7 cellular contexts compared by ENCODE assay signal in the genomic region with DNA sequence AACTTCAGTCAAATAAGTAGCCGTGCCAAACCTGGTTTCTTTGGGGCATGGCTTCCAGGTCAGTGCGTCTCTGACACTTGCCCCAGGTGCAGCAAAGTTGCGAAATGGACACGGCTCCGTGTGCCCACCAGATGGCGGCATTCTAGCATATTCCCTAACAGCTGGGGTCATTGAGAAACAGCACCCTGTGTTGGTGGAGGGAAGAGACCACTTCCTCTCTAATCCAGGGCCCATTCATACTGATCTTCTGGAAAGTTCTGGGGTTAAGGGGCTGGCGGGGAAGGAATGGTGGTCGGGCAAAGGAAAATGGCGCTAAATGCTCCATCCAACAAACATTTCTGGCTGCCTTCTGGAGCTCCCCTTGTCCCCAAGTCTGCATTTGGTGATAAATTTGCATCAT.
DNase-seq lines count a peak whose midpoint lies in the region; ATAC-seq and TF ChIP-seq lines count a peak whose summit lies in the region.

No MANE protein-coding gene starts in this region.

- POLR2A ChIA-PET in activated B cell treated with CpG ODN at 0.5 μM for 24 hours (lab: Charles Lee) = no interaction called here

- H3K4me1 ChIP-seq in liver (ENCODE audit: control insufficient read depth in 4 of 4, insufficient read depth in 4 of 4, low read length in 3 of 4) = peaks cover 0 to 3% (median 0%) of the 10 kb centered on the region in 4 donors

- H3K9me3 ChIP-seq in liver (ENCODE audit: control insufficient read depth in 4 of 4, low read length in 3 of 4) = no peaks in the 10 kb centered on the region

- no peaks in the 10 kb centered on the region for H3K36me3 ChIP-seq in liver (ENCODE audit: control insufficient read depth in 4 of 4, insufficient read depth in 3 of 4, low read depth in 1 of 4, low read length in 3 of 4)

- H3K9ac ChIP-seq in liver (ENCODE audit: low read depth in 1 of 2, low read length in 2 of 2) = no peak overlapping the region

- no peak for ATAC-seq in activated B cell treated with CpG ODN at 0.5 μM for 24 hours (ENCODE audit: low read depth)

- no peaks in the 10 kb centered on the region for H3K27me3 Mint-ChIP-seq in activated B cell treated with CpG ODN at 0.5 μM for 24 hours

- peak; percentile 72 for TF ChIP-seq CTCF in GM12865 (IDR thresholded peaks at IDR 0.05; ENCODE audit: insufficient read depth, low read depth, low read length, missing control alignments)
- TF ChIP-seq CTCF in activated B cell treated with CpG ODN at 0.5 μM for 24 hours (IDR thresholded peaks at IDR 0.05) = no peak
- TF ChIP-seq CTCF in choroid plexus epithelial cell (conservative IDR thresholded peaks at IDR 0.05; ENCODE audit: low read depth, low read length) = peak; percentile 92
- peak; percentile 85 for TF ChIP-seq CTCF in liver (IDR thresholded peaks at IDR 0.05; ENCODE audit: low read depth, low read length, missing input control)

- intact Hi-C loops in activated B cell treated with CpG ODN at 0.5 μM for 24 hours (cut with micrococcal nuclease) = loop anchor here (1.0 to 2.0 kb wide), 2 partner anchors 137 to 341 kb away; no protein-coding TSS in a partner anchor

- WGBS in liver = 23% methylated on average over 9 of the region's 9 CpGs

- no peak overlapping the region for H3K4me3 Mint-ChIP-seq in activated B cell treated with CpG ODN at 0.5 μM for 24 hours

- no peaks in the 10 kb centered on the region for H3K27me3 ChIP-seq in liver (ENCODE audit: control insufficient read depth in 4 of 4, insufficient read depth in 4 of 4, low read length in 3 of 4)

- H3K4me3 ChIP-seq in GM12865 (ENCODE audit: low read depth, low read length) (no peak overlapping the region), choroid plexus epithelial cell (ENCODE audit: low read depth, low read length) (no peak overlapping the region), liver (ENCODE audit: low read depth in 1 of 3, low read length in 3 of 3) (no peak overlapping the region)

- no peaks in the 10 kb centered on the region for H3K4me1 Mint-ChIP-seq in activated B cell treated with CpG ODN at 0.5 μM for 24 hours

- no peak overlapping the region for H3K27ac ChIP-seq in liver (ENCODE audit: low read depth in 1 of 2, low read length in 2 of 2)

- CTCF ChIA-PET in activated B cell treated with CpG ODN at 0.5 μM for 24 hours (lab: Charles Lee) = interaction anchor here (1.2 to 3.5 kb wide), 5 partner anchors 136 to 551 kb away, joined by 4 to 15 read pairs (median 5); no protein-coding TSS in a partner anchor

- DNase-seq in GM12865 (ENCODE audit: low read depth) = peak; percentile 62
- DNase-seq in NCI-H1092 treated with DMSO at 0.1 percent for 48 hours (lab: John Stamatoyannopoulos, UW) = peak; percentile 50
- peak; percentile 18 for DNase-seq in activated B cell treated with CpG ODN at 0.5 μM for 24 hours
- DNase-seq in choroid plexus epithelial cell (ENCODE audit: low read depth) = peak; percentile 76
- peak; percentile 71 for DNase-seq in stimulated activated CD8-positive, alpha-beta memory T cell treated with anti-CD3 and anti-CD28 coated beads, Interleukin-4, amount 100 ng/mL, for 48 hours
- DNase-seq in NCI-H128 (lab: John Stamatoyannopoulos, UW; ENCODE audit: unreplicated experiment) = no peak

- H3K36me3 Mint-ChIP-seq in activated B cell treated with CpG ODN at 0.5 μM for 24 hours (ENCODE audit: low read depth) = no peaks in the 10 kb centered on the region

- H3K27ac Mint-ChIP-seq in activated B cell treated with CpG ODN at 0.5 μM for 24 hours = no peak overlapping the region

- no peaks in the 10 kb centered on the region for H3K9me3 Mint-ChIP-seq in activated B cell treated with CpG ODN at 0.5 μM for 24 hours

- TF ChIP-seq RAD21 in liver (IDR thresholded peaks at IDR 0.05) = peak; percentile 96 to 98

TF ChIP-seq in liver, 16 proteins besides CTCF, POLR2A, EP300 and RAD21:
- TF ChIP-seq JUND (IDR thresholded peaks at IDR 0.05) (no peak), GABPA (IDR thresholded peaks at IDR 0.05 in 1 of 2, conservative IDR thresholded peaks at IDR 0.05 in 1 of 2) (no peak), MAX (IDR thresholded peaks at IDR 0.05) (no peak), RXRA (IDR thresholded peaks at IDR 0.05) (peak; percentile 69 to 84), ZBTB33 (IDR thresholded peaks at IDR 0.05) (no peak), SP1 (IDR thresholded peaks at IDR 0.05) (peak; percentile 9), REST (IDR thresholded peaks at IDR 0.05) (no peak), NR2F2 (IDR thresholded peaks at IDR 0.05) (peak; percentile 20), EGR1 (IDR thresholded peaks at IDR 0.05; ENCODE audit: low read depth in 2 of 2) (no peak), YY1 (IDR thresholded peaks at IDR 0.05) (no peak), TAF1 (conservative IDR thresholded peaks at IDR 0.05) (no peak), FOXA1 (IDR thresholded peaks at IDR 0.05) (no peak), HNF4G (IDR thresholded peaks at IDR 0.05) (no peak), HNF4A (conservative IDR thresholded peaks at IDR 0.05) (peak in 1 of 2 donors; percentile 49), FOXA2 (IDR thresholded peaks at IDR 0.05) (no peak)
- TF ChIP-seq, protein P1, sequence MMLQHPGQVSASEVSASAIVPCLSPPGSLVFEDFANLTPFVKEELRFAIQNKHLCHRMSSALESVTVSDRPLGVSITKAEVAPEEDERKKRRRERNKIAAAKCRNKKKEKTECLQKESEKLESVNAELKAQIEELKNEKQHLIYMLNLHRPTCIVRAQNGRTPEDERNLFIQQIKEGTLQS (IDR thresholded peaks at IDR 0.05) = no peak
